In genomic region chr19:10315335-10316214, GRCh38 we compare ENCODE assay signal across 8 cellular contexts. TPM values are rescaled to one million over a fixed set of nuclear protein-coding genes. Genes with fewer than 3 reads are reported as not detected.
DNase-seq lines count a peak whose midpoint lies in the region; ATAC-seq lines count a peak whose summit lies in the region.

FDX2 (minus strand) TSS chr19:10316015; CDS start chr19:10315996, 19 bp downstream.

- H3K79me2 ChIP-seq in Karpas-422 (ENCODE audit: low read length), result peaks cover 12% of the 10 kb centered on the region

- H3K4me1 Mint-ChIP-seq in activated T-helper 17 cell treated with anti-CD3 and anti-CD28 coated beads, Interleukin-2, amount 50 U/mL, for 72 hours, result peaks cover 15% of the 10 kb centered on the region
- H3K4me1 Mint-ChIP-seq in natural killer cell treated with Interleukin-12 subunit alpha and Interleukin-12 subunit beta and Interleukin-15 and Interleukin-18, amount 100 ng/mL, for 72 hours (ENCODE audit: low read depth in 2 of 2), result peaks cover 13 to 20% of the 10 kb centered on the region in 2 donors

- no peaks in the 10 kb centered on the region for H3K9me2 ChIP-seq in Karpas-422 (replicated peaks; ENCODE audit: insufficient read depth, low read length)

- H3K36me3 ChIP-seq in Karpas-422 (ENCODE audit: insufficient read depth, low read length), result peaks cover 6% of the 10 kb centered on the region

- no peaks in the 10 kb centered on the region for H3K27me3 ChIP-seq in Karpas-422 (ENCODE audit: low read length)

- H3K27me3 Mint-ChIP-seq in activated T-helper 17 cell treated with anti-CD3 and anti-CD28 coated beads, Interleukin-2, amount 50 U/mL, for 72 hours, result no peaks in the 10 kb centered on the region
- no peaks in the 10 kb centered on the region for H3K27me3 Mint-ChIP-seq in natural killer cell treated with Interleukin-12 subunit alpha and Interleukin-12 subunit beta and Interleukin-15 and Interleukin-18, amount 100 ng/mL, for 72 hours

- peak; percentile 30 to 49 for DNase-seq in AML-193 (lab: John Stamatoyannopoulos, UW)
- DNase-seq in Karpas-422, result peak; percentile 96
- peak; percentile 74 for DNase-seq in RPMI7951 (ENCODE audit: low read depth)
- DNase-seq in fibroblast of peridontal ligament (ENCODE audit: extremely low read depth), result peak; percentile 74
- peak; percentile 84 for DNase-seq in natural killer cell treated with Interleukin-12 subunit alpha and Interleukin-12 subunit beta and Interleukin-15 and Interleukin-18, amount 100 ng/mL, for 72 hours (ENCODE audit: low spot score)
- DNase-seq in stimulated activated naive CD4-positive, alpha-beta T cell (lab: John Stamatoyannopoulos, UW), result peak; percentile 66 to 91 (median 86)

- H3K9ac ChIP-seq in Karpas-422 (ENCODE audit: low read length), result peak within 1 kb of the TSS; percentile 88

- no peaks in the 10 kb centered on the region for H4K20me1 ChIP-seq in Karpas-422 (ENCODE audit: insufficient read depth, low read depth, low read length)

- H3K4me2 ChIP-seq in Karpas-422 (ENCODE audit: low read depth, low read length, poor library complexity, severe bottlenecking), result peak within 1 kb of the TSS; percentile 98

- peak within 1 kb of the TSS; percentile 83 for H2AFZ ChIP-seq in Karpas-422 (ENCODE audit: low read length)

- H3K9me3 Mint-ChIP-seq in activated T-helper 17 cell treated with anti-CD3 and anti-CD28 coated beads, Interleukin-2, amount 50 U/mL, for 72 hours, result no peaks in the 10 kb centered on the region
- no peaks in the 10 kb centered on the region for H3K9me3 Mint-ChIP-seq in natural killer cell treated with Interleukin-12 subunit alpha and Interleukin-12 subunit beta and Interleukin-15 and Interleukin-18, amount 100 ng/mL, for 72 hours

- peak within 1 kb of the TSS; percentile 83 for H3K27ac Mint-ChIP-seq in activated T-helper 17 cell treated with anti-CD3 and anti-CD28 coated beads, Interleukin-2, amount 50 U/mL, for 72 hours
- H3K27ac Mint-ChIP-seq in natural killer cell treated with Interleukin-12 subunit alpha and Interleukin-12 subunit beta and Interleukin-15 and Interleukin-18, amount 100 ng/mL, for 72 hours, result peak within 1 kb of the TSS; percentile 46 to 76

- H3K36me3 Mint-ChIP-seq in activated T-helper 17 cell treated with anti-CD3 and anti-CD28 coated beads, Interleukin-2, amount 50 U/mL, for 72 hours (ENCODE audit: low read depth), result peaks cover 57% of the 10 kb centered on the region
- H3K36me3 Mint-ChIP-seq in natural killer cell treated with Interleukin-12 subunit alpha and Interleukin-12 subunit beta and Interleukin-15 and Interleukin-18, amount 100 ng/mL, for 72 hours, result peaks cover 17% of the 10 kb centered on the region

- ATAC-seq in GM19351 (IDR thresholded peaks at IDR 0.05; ENCODE audit: unreplicated experiment), result peak; percentile 44
- ATAC-seq in activated T-helper 17 cell treated with anti-CD3 and anti-CD28 coated beads, Interleukin-2, amount 50 U/mL, for 72 hours (replicated peaks), result peak; percentile 91
- ATAC-seq in natural killer cell treated with Interleukin-12 subunit alpha and Interleukin-12 subunit beta and Interleukin-15 and Interleukin-18, amount 100 ng/mL, for 72 hours, result peak; percentile 88 to 90

- no peak within 1 kb of the TSS for H3K27ac ChIP-seq in Karpas-422 (ENCODE audit: low read length)

- peak within 1 kb of the TSS; percentile 93 for H3K4me3 ChIP-seq in Karpas-422 (ENCODE audit: low read length)

- no peaks in the 10 kb centered on the region for H3K9me3 ChIP-seq in Karpas-422 (ENCODE audit: low read length)

- peaks cover 16% of the 10 kb centered on the region for H3K4me1 ChIP-seq in Karpas-422 (ENCODE audit: low read length)

- peak within 1 kb of the TSS; percentile 88 for H3K4me3 Mint-ChIP-seq in activated T-helper 17 cell treated with anti-CD3 and anti-CD28 coated beads, Interleukin-2, amount 50 U/mL, for 72 hours
- peak within 1 kb of the TSS; percentile 95 for H3K4me3 Mint-ChIP-seq in natural killer cell treated with Interleukin-12 subunit alpha and Interleukin-12 subunit beta and Interleukin-15 and Interleukin-18, amount 100 ng/mL, for 72 hours

RNA-seq across cellular contexts. Expression of gene FDX2, which starts in this region (rescaled TPM):
- total RNA-seq in Karpas-422 (2014; rRNA removed; shearing (Covaris generic); ENCODE audit: low replicate concordance), result 11.9 and 23.2 TPM in 2 replicates
- total RNA-seq in RPMI7951 (2014; rRNA removed; shearing (Covaris generic)), result 33.0 and 50.1 TPM in 2 replicates
- total RNA-seq in activated T-helper 17 cell treated with anti-CD3 and anti-CD28 coated beads, Interleukin-2, amount 50 U/mL, for 72 hours, result 10 to 100 TPM; 12.3 to 20.1 TPM
- 10 to 100 TPM; 11.4 to 26.4 TPM for total RNA-seq in natural killer cell treated with Interleukin-12 subunit alpha and Interleukin-12 subunit beta and Interleukin-15 and Interleukin-18, amount 100 ng/mL, for 72 hours

Comparison
In these comparisons a context has a peak if more than half of its experiments do, and no peak if none do; other contexts are left out.
1. DNase-seq: peak in every context shown above with its lines; median percentile 96 in Karpas-422; 86 in stimulated activated naive CD4-positive, alpha-beta T cell; 84 in natural killer cell treated with Interleukin-12 subunit alpha and Interleukin-12 subunit beta and Interleukin-15 and Interleukin-18, amount 100 ng/mL, for 72 hours; 74 in RPMI7951; 74 in fibroblast of peridontal ligament; 40 in AML-193.